In genomic region chr10:78645053-78645787, GRCh38 we compare ENCODE assay signal across 31 cellular contexts.
"Had no signal": no experiment of that assay in that cellular context is flagged by ENCODE, and none has a peak within 500 bp of the region (broad histone marks: within the 10 kb centered on the region; RNA-seq: fewer than 3 reads in every experiment).

No MANE protein-coding gene starts in this region.

- H3K27me3 ChIP-seq: esophagus muscularis mucosa, gastrocnemius medialis had no signal

- H3K27me3 Mint-ChIP-seq: activated naive CD8-positive, alpha-beta T cell had no signal

- H3K36me3 ChIP-seq: esophagus muscularis mucosa, gastrocnemius medialis had no signal

- FAIRE-seq: astrocyte, colon had no signal

- H3K9me3 ChIP-seq: gastrocnemius medialis had no signal

- H3K36me3 Mint-ChIP-seq: activated CD4-positive, alpha-beta memory T cell treated with anti-CD3 and anti-CD28 coated beads for 36 hours; activated naive CD8-positive, alpha-beta T cell had no signal

- H3K4me1 ChIP-seq: foreskin keratinocyte had no signal

- H3K9me3 Mint-ChIP-seq: activated CD4-positive, alpha-beta T cell treated with anti-CD3 and anti-CD28 coated beads, Interleukin-2, amount 10 ng/mL, durations not matched to agents 24 days and 14 days; activated T-cell treated with anti-CD3 and anti-CD28 coated beads, Interleukin-2, amount 50 U/mL, for 4 hours; activated T-helper 17 cell treated with anti-CD3 and anti-CD28 coated beads, Interleukin-2, amount 50 U/mL, for 72 hours; effector memory CD8-positive, alpha-beta T cell; T-helper 2 cell treated with Interferon-gamma antibody and Interleukin-4, amounts not matched to agents 5 μg/mL and 100 μg/mL, for 36 hours had no signal

- ATAC-seq: activated CD4-positive, alpha-beta T cell treated with anti-CD3 and anti-CD28 coated beads for 36 hours; activated T-cell treated with anti-CD3 and anti-CD28 coated beads, Interleukin-2, amount 50 U/mL, for 4 hours; activated T-helper 17 cell treated with anti-CD3 and anti-CD28 coated beads, Interleukin-2, amount 50 U/mL, for 72 hours; effector memory CD8-positive, alpha-beta T cell; foreskin keratinocyte; gastrocnemius medialis; T-helper 17 cell had no signal

- H3K4me3 ChIP-seq: esophagus muscularis mucosa, gastrocnemius medialis had no signal

- H3K27ac ChIP-seq: esophagus muscularis mucosa, foreskin keratinocyte, gastrocnemius medialis had no signal

- H3K4me1 Mint-ChIP-seq: activated CD4-positive, alpha-beta T cell treated with anti-CD3 and anti-CD28 coated beads for 36 hours; activated CD4-positive, alpha-beta T cell treated with anti-CD3 and anti-CD28 coated beads, Interleukin-2, amount 10 ng/mL, durations not matched to agents 24 days and 14 days; activated T-helper 17 cell treated with anti-CD3 and anti-CD28 coated beads, Interleukin-2, amount 50 U/mL, for 72 hours; T-helper 17 cell had no signal

- H3K4me3 Mint-ChIP-seq: activated CD4-positive, alpha-beta memory T cell treated with anti-CD3 and anti-CD28 coated beads for 36 hours; activated CD4-positive, alpha-beta T cell treated with anti-CD3 and anti-CD28 coated beads for 36 hours; activated CD4-positive, alpha-beta T cell treated with anti-CD3 and anti-CD28 coated beads, Interleukin-2, amount 10 ng/mL, durations not matched to agents 24 days and 14 days; activated naive CD8-positive, alpha-beta T cell; activated T-cell treated with anti-CD3 and anti-CD28 coated beads, Interleukin-2, amount 50 U/mL, for 4 hours; activated T-helper 17 cell treated with anti-CD3 and anti-CD28 coated beads, Interleukin-2, amount 50 U/mL, for 72 hours; effector memory CD8-positive, alpha-beta T cell; T-helper 17 cell; T-helper 2 cell treated with Interferon-gamma antibody and Interleukin-4, amounts not matched to agents 5 μg/mL and 100 μg/mL, for 36 hours had no signal

- H3K27ac Mint-ChIP-seq: activated CD4-positive, alpha-beta memory T cell treated with anti-CD3 and anti-CD28 coated beads for 36 hours; activated CD4-positive, alpha-beta T cell treated with anti-CD3 and anti-CD28 coated beads for 36 hours; activated CD4-positive, alpha-beta T cell treated with anti-CD3 and anti-CD28 coated beads, Interleukin-2, amount 10 ng/mL, durations not matched to agents 24 days and 14 days; activated naive CD8-positive, alpha-beta T cell; activated T-helper 17 cell treated with anti-CD3 and anti-CD28 coated beads, Interleukin-2, amount 50 U/mL, for 72 hours; effector memory CD8-positive, alpha-beta T cell; T-helper 17 cell; T-helper 2 cell treated with Interferon-gamma antibody and Interleukin-4, amounts not matched to agents 5 μg/mL and 100 μg/mL, for 36 hours had no signal

- DNase-seq: activated CD4-positive, alpha-beta memory T cell treated with anti-CD3 and anti-CD28 coated beads for 36 hours; activated CD4-positive, alpha-beta T cell treated with anti-CD3 and anti-CD28 coated beads for 36 hours; activated CD4-positive, alpha-beta T cell treated with anti-CD3 and anti-CD28 coated beads, Interleukin-2, amount 10 ng/mL, durations not matched to agents 24 days and 14 days; activated CD4-positive, CD25-positive, alpha-beta regulatory T cell; activated CD4-positive, CD25-positive, alpha-beta regulatory T cell treated with anti-CD3 and anti-CD28 coated beads, Interleukin-2, amount 50 U/mL, for 72 hours; activated CD8-positive, alpha-beta memory T cell treated with anti-CD3 and anti-CD28 coated beads for 24 hours; activated effector memory CD4-positive, alpha-beta T cell treated with Interleukin-2 at 50 U/mL for 16 hours; activated gamma-delta T cell treated with Interleukin-2 at 50 U/mL for 16 hours; activated naive CD4-positive, alpha-beta T cell treated with anti-CD3 and anti-CD28 coated beads, Interleukin-2, amount 50 U/mL, for 16 hours; activated naive CD4-positive, alpha-beta T cell treated with Interleukin-2 at 50 U/mL for 16 hours; activated T-cell treated with anti-CD3 and anti-CD28 coated beads, Interleukin-2, amount 50 U/mL, for 4 hours; amniotic stem cell; anterior cingulate cortex; caudate nucleus; cortex of kidney; dermis blood vessel endothelial cell; effector CD4-positive, alpha-beta T cell; effector memory CD8-positive, alpha-beta T cell; erythroblast; foreskin keratinocyte; gastrocnemius medialis; glutamatergic neuron; T-helper 1 cell; T-helper 17 cell; T1000 had no signal
